1 cellular context compared by ENCODE assay signal in the genomic region with DNA sequence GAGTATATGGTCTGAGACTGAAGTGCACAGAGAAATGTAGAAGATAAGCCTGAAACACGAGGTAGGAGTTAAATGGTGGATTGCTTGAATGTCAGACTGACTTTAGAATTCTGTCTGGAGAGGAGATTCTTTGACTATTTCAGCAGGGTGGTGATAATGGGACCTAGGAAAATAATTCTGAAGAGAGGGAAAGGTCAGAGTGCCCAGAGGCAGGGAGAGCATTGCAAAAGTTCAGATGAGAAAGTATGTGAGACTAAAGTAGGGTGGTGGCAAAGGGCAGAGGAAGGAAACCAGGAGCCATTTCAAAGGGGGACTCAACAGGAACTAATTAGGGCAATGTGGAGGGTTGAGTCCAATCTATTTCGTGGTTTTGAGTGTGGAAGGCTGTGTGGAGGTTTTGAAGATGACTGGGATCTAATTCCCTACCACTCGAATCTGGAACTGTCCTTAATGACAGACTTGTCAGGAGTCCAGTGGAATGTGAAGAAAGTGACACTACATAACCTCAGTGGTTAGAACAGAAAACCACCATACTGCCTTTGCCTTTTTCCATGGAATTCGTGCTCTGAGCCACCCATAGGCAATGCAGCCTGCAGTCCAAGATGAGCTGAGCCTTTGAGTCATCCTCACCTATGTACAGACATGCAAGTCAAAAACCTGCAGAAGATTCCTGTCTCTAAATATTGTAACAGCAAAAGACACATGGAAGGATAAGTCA.
TF ChIP-seq lines count a peak whose summit lies in the region.

No MANE protein-coding gene starts in this region.

TF ChIP-seq in WTC11, 78 proteins besides CTCF, POLR2A, EP300 and RAD21 (continued from another document):
- TF ChIP-seq, protein P1, sequence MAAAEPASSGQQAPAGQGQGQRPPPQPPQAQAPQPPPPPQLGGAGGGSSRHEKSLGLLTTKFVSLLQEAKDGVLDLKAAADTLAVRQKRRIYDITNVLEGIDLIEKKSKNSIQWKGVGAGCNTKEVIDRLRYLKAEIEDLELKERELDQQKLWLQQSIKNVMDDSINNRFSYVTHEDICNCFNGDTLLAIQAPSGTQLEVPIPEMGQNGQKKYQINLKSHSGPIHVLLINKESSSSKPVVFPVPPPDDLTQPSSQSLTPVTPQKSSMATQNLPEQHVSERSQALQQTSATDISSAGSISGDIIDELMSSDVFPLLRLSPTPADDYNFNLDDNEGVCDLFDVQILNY (CRISPR knock-in tag; IDR thresholded peaks at IDR 0.05) = no peak
- TF ChIP-seq ELF4 (CRISPR knock-in tag; IDR thresholded peaks at IDR 0.05; ENCODE audit: low read depth) (no peak), ZNF263 (CRISPR knock-in tag; IDR thresholded peaks at IDR 0.05; ENCODE audit: low read depth) (no peak)
- TF ChIP-seq, protein P2, sequence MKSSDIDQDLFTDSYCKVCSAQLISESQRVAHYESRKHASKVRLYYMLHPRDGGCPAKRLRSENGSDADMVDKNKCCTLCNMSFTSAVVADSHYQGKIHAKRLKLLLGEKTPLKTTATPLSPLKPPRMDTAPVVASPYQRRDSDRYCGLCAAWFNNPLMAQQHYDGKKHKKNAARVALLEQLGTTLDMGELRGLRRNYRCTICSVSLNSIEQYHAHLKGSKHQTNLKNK (CRISPR knock-in tag; IDR thresholded peaks at IDR 0.05) = no peak
